Comparison of ENCODE assay signal across 8 cellular contexts in the genomic region with DNA sequence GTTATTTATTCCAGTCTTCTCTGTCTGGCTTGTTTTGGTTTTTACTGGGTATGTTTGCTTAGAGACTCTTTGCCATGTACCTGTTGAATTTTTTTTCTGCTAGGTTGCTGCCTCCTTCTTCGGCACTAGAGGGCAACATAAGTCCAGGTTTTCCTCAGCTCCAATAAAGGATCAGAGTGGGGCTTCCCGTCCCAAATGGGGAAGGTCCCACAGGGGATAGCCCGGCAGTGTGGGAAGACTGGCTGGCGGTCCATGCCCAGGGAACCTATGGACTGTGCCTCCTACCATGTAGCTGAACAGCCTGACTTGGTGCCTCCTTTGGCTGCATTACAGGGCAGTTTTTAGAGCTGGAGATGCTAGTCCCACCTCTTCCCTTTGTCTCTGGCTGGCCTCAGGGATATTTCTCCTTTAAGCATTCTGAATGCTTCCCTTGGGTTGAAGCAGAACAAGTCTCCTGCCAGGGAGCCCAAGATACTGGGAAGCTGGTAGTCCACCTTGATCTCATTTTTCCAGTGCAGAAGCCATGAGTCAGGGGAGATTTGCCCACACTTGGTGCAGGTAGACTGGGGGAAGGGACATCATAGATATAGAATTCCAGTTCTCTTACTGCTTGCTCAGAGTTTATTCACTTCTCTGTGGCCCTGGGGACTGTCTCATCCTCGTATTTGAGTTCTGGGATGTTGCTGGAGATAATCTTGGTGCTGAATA.
DNase-seq lines count a peak whose midpoint lies in the region; ATAC-seq and TF ChIP-seq lines count a peak whose summit lies in the region.

No MANE protein-coding gene starts in this region.

- no peak overlapping the region for H3K18ac ChIP-seq in neuronal stem cell (ENCODE audit: low read length)

- TF ChIP-seq POLR2A in erythroblast (IDR thresholded peaks at IDR 0.05; ENCODE audit: low read length) = no peak

- no peak overlapping the region for H2BK5ac ChIP-seq in neuronal stem cell (ENCODE audit: low read length)

- peak; percentile 27 for DNase-seq in activated naive CD4-positive, alpha-beta T cell treated with Interleukin-2 at 50 U/mL for 16 hours
- no peak for DNase-seq in activated naive CD4-positive, alpha-beta T cell (lab: John Stamatoyannopoulos, UW)
- DNase-seq in M059J (ENCODE audit: low read depth) (peak; percentile 39), erythroblast (lab: John Stamatoyannopoulos, UW) (peak; percentile 53 to 61), neuronal stem cell (ENCODE audit: low spot score) (peak; percentile 39), NCI-H2029 treated with DMSO at 0.1 percent for 48 hours (lab: John Stamatoyannopoulos, UW) (no peak)

- H3K27me3 ChIP-seq in neuronal stem cell (ENCODE audit: control insufficient read depth in 3 of 3, insufficient read depth in 3 of 3, low read depth in 1 of 3, low read length in 3 of 3) = no peaks in the 10 kb centered on the region

- H2AK5ac ChIP-seq in neuronal stem cell (ENCODE audit: low read depth, low read length) = no peak overlapping the region

- H3K4ac ChIP-seq in neuronal stem cell (ENCODE audit: low read length) = no peak overlapping the region

- no peak overlapping the region for H2BK12ac ChIP-seq in neuronal stem cell (ENCODE audit: low read length)

- no peak overlapping the region for H2BK15ac ChIP-seq in neuronal stem cell (ENCODE audit: low read length)

- no peak overlapping the region for H3K4me3 ChIP-seq in neuronal stem cell (ENCODE audit: low read length in 2 of 2)

- H3K9ac ChIP-seq in neuronal stem cell (ENCODE audit: low read depth, low read length, poor library complexity) = no peak overlapping the region

- peaks cover 0 to 3% of the 10 kb centered on the region in 2 donors for H3K4me1 ChIP-seq in neuronal stem cell (ENCODE audit: control insufficient read depth in 2 of 2, insufficient read depth in 1 of 2, low read depth in 1 of 2, low read length in 2 of 2)

- no peak overlapping the region for H3K14ac ChIP-seq in neuronal stem cell (ENCODE audit: low read length)

- no peak overlapping the region for H3K4me2 ChIP-seq in neuronal stem cell (ENCODE audit: insufficient read depth, low read length, poor library complexity, severe bottlenecking)

- no peaks in the 10 kb centered on the region for H3K9me3 ChIP-seq in neuronal stem cell (replicated peaks in 1 of 2; ENCODE audit: control insufficient read depth in 2 of 2, insufficient read depth in 1 of 2, low read depth in 1 of 2, low read length in 2 of 2)

- H4K91ac ChIP-seq in neuronal stem cell (ENCODE audit: low read depth, low read length, poor library complexity) = no peak overlapping the region

- H3K27ac ChIP-seq in VCaP (no peak overlapping the region), neuronal stem cell (replicated peaks; ENCODE audit: low read length) (no peak overlapping the region)

- ATAC-seq in HG02970 (IDR thresholded peaks at IDR 0.05; ENCODE audit: low FRiP score, unreplicated experiment) = no peak

- peak; percentile 66 for TF ChIP-seq CTCF in VCaP (conservative IDR thresholded peaks at IDR 0.05)

- no peak overlapping the region for H2BK120ac ChIP-seq in neuronal stem cell (ENCODE audit: low read depth, low read length)

- H2AFZ ChIP-seq in neuronal stem cell (ENCODE audit: low read length) = no peak overlapping the region

- no CpG with 5 or more reads among the region's 5 CpGs for WGBS in neuronal stem cell (ENCODE audit: extremely low coverage in 2 of 2, insufficient read length in 2 of 2, insufficient replicate concordance in 1 of 2), 2 donors

- no peak overlapping the region for H4K8ac ChIP-seq in neuronal stem cell (ENCODE audit: low read depth, low read length)

- H3K36me3 ChIP-seq in neuronal stem cell (replicated peaks in 1 of 2; ENCODE audit: control insufficient read depth in 2 of 2, insufficient read depth in 2 of 2, low read length in 2 of 2) = peaks cover 0 to 8% of the 10 kb centered on the region in 2 donors

- no peak overlapping the region for H3K23ac ChIP-seq in neuronal stem cell (ENCODE audit: low read depth, low read length, poor library complexity)

- peaks cover 3% of the 10 kb centered on the region for H3K79me1 ChIP-seq in neuronal stem cell (ENCODE audit: low read depth, low read length)

Comparison
In these comparisons a context has a peak if more than half of its experiments do, and no peak if none do; other contexts are left out.
1. DNase-seq: peak in activated naive CD4-positive, alpha-beta T cell treated with Interleukin-2 at 50 U/mL for 16 hours (single experiment), M059J (single experiment), erythroblast (2 of 2) and neuronal stem cell (single experiment); none in activated naive CD4-positive, alpha-beta T cell (0 of 4) and NCI-H2029 treated with DMSO at 0.1 percent for 48 hours (single experiment).